8 cellular contexts compared by ENCODE assay signal in the genomic region with DNA sequence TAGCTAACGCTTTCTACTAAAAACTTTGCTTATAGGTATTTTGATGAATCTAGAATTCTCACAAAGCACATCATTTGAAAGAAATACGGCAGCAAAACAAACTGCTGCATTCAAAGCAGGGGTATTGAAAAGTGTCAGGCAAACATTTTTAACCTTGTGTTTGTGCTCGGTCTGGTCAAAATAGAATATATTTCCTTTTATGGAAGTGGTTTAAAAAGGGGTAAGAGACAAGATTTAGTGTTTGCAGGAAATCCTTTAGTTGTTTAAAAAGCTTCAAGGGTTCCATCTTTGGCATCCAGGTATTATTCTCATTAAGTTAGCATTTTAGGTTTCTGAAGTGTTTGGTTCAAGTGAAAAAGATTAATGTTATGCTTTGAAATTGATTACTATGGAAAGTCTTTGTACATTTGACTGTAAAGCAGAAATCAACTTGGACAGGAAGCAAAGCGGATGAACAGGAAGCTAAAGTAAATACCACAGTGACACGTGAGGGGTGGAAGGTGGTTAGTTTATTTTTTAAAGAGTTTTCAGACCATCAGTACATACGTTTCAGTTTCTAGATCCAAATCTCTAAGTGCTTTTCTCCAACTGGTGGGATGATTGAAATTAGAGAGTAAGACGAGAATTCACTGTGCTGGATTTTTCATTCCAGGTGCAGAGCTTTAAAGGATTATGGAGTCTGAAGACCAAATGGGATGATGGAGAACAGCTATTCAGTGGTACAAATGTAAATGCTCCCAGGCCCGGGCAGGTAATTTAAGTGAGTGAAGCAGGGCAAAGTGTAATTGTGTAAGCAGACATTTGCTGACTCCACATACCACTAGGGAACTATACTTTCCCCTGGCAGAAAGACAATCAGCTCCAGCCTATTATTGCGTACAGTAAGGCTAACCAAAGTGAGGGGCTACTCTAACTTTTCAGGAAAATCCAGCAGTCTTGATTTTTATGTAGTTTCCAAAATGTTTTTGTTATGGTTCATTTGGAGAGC.
A peak's percentile ranks its signal among the peaks of the same experiment; 100 is the strongest.
DNase-seq lines count a peak whose midpoint lies in the region; ATAC-seq and TF ChIP-seq lines count a peak whose summit lies in the region.

No MANE protein-coding gene starts in this region.

- DNase-seq in AML-193 (lab: John Stamatoyannopoulos, UW) (peak; percentile 65 to 69), AG08395 (ENCODE audit: low spot score) (no peak), GM13977 (ENCODE audit: low spot score) (no peak), GM03348 (ENCODE audit: low spot score) (no peak)
- no peak for DNase-seq in activated T-helper 1 cell treated with anti-CD3 and anti-CD28 coated beads, Interleukin-12 subunit alpha, Interleukin-12 subunit beta, Interleukin-2, Interleukin-4 antibody, amounts not matched to agents 30 ng/mL and 10 ng/mL and 1 ng/mL, durations not matched to agents 14 hours and 24 hours and 36 hours (ENCODE audit: low spot score)
- DNase-seq in stimulated activated naive CD8-positive, alpha-beta T cell treated with anti-CD3 and anti-CD28 coated beads, Interleukin-15, amount 100 ng/mL, for 72 hours, result no peak

- H3K27ac Mint-ChIP-seq in activated T-helper 1 cell treated with anti-CD3 and anti-CD28 coated beads, Interleukin-12 subunit alpha, Interleukin-12 subunit beta, Interleukin-2, Interleukin-4 antibody, amounts not matched to agents 30 ng/mL and 10 ng/mL and 1 ng/mL, durations not matched to agents 14 hours and 24 hours and 36 hours, result peak overlapping the region; percentile 2
- H3K27ac Mint-ChIP-seq in stimulated activated naive CD8-positive, alpha-beta T cell treated with anti-CD3 and anti-CD28 coated beads, Interleukin-15, amount 100 ng/mL, for 72 hours, result peak overlapping the region; percentile 45 to 70

- peak overlapping the region; percentile 25 for H3K4me3 Mint-ChIP-seq in activated T-helper 1 cell treated with anti-CD3 and anti-CD28 coated beads, Interleukin-12 subunit alpha, Interleukin-12 subunit beta, Interleukin-2, Interleukin-4 antibody, amounts not matched to agents 30 ng/mL and 10 ng/mL and 1 ng/mL, durations not matched to agents 14 hours and 24 hours and 36 hours
- H3K4me3 Mint-ChIP-seq in stimulated activated naive CD8-positive, alpha-beta T cell treated with anti-CD3 and anti-CD28 coated beads, Interleukin-15, amount 100 ng/mL, for 72 hours, result peak overlapping the region; percentile 67

- no peaks in the 10 kb centered on the region for H3K27me3 Mint-ChIP-seq in activated T-helper 1 cell treated with anti-CD3 and anti-CD28 coated beads, Interleukin-12 subunit alpha, Interleukin-12 subunit beta, Interleukin-2, Interleukin-4 antibody, amounts not matched to agents 30 ng/mL and 10 ng/mL and 1 ng/mL, durations not matched to agents 14 hours and 24 hours and 36 hours (ENCODE audit: insufficient read depth)
- no peaks in the 10 kb centered on the region for H3K27me3 Mint-ChIP-seq in stimulated activated naive CD8-positive, alpha-beta T cell treated with anti-CD3 and anti-CD28 coated beads, Interleukin-15, amount 100 ng/mL, for 72 hours

- ATAC-seq in GM19025 (IDR thresholded peaks at IDR 0.05; ENCODE audit: low read depth, unreplicated experiment) (peak; percentile 84), HG03135 (IDR thresholded peaks at IDR 0.05; ENCODE audit: unreplicated experiment) (peak; percentile 89)
- ATAC-seq in stimulated activated naive CD8-positive, alpha-beta T cell treated with anti-CD3 and anti-CD28 coated beads, Interleukin-15, amount 100 ng/mL, for 72 hours, result peak; percentile 56

- no peaks in the 10 kb centered on the region for H3K9me3 Mint-ChIP-seq in activated T-helper 1 cell treated with anti-CD3 and anti-CD28 coated beads, Interleukin-12 subunit alpha, Interleukin-12 subunit beta, Interleukin-2, Interleukin-4 antibody, amounts not matched to agents 30 ng/mL and 10 ng/mL and 1 ng/mL, durations not matched to agents 14 hours and 24 hours and 36 hours
- H3K9me3 Mint-ChIP-seq in stimulated activated naive CD8-positive, alpha-beta T cell treated with anti-CD3 and anti-CD28 coated beads, Interleukin-15, amount 100 ng/mL, for 72 hours, result no peaks in the 10 kb centered on the region

- H3K36me3 Mint-ChIP-seq in activated T-helper 1 cell treated with anti-CD3 and anti-CD28 coated beads, Interleukin-12 subunit alpha, Interleukin-12 subunit beta, Interleukin-2, Interleukin-4 antibody, amounts not matched to agents 30 ng/mL and 10 ng/mL and 1 ng/mL, durations not matched to agents 14 hours and 24 hours and 36 hours (ENCODE audit: low read depth), result no peaks in the 10 kb centered on the region

- peaks cover 28% of the 10 kb centered on the region for H3K4me1 Mint-ChIP-seq in activated T-helper 1 cell treated with anti-CD3 and anti-CD28 coated beads, Interleukin-12 subunit alpha, Interleukin-12 subunit beta, Interleukin-2, Interleukin-4 antibody, amounts not matched to agents 30 ng/mL and 10 ng/mL and 1 ng/mL, durations not matched to agents 14 hours and 24 hours and 36 hours (ENCODE audit: low read depth)
- H3K4me1 Mint-ChIP-seq in stimulated activated naive CD8-positive, alpha-beta T cell treated with anti-CD3 and anti-CD28 coated beads, Interleukin-15, amount 100 ng/mL, for 72 hours, result peaks cover 36% of the 10 kb centered on the region

- in situ Hi-C loops in GM13977 (cut with MboI; ENCODE audit: low pct_unique_long_range_greater_than_20kb, low sequenced_read_pairs, unreplicated experiment), result no loop called here

- no peak for TF ChIP-seq CTCF in GM13977 (IDR thresholded peaks at IDR 0.05; ENCODE audit: extremely low read depth, insufficient read depth, missing control alignments)

- intact Hi-C loops in activated T-helper 1 cell treated with anti-CD3 and anti-CD28 coated beads, Interleukin-12 subunit alpha, Interleukin-12 subunit beta, Interleukin-2, Interleukin-4 antibody, amounts not matched to agents 30 ng/mL and 10 ng/mL and 1 ng/mL, durations not matched to agents 14 hours and 24 hours and 36 hours (cut with micrococcal nuclease), result no loop called here

Comparison
In these comparisons a context has a peak if more than half of its experiments do, and no peak if none do; other contexts are left out.
1. DNase-seq: peak in AML-193 (2 of 2); none in activated T-helper 1 cell treated with anti-CD3 and anti-CD28 coated beads, Interleukin-12 subunit alpha, Interleukin-12 subunit beta, Interleukin-2, Interleukin-4 antibody, amounts not matched to agents 30 ng/mL and 10 ng/mL and 1 ng/mL, durations not matched to agents 14 hours and 24 hours and 36 hours (single experiment), stimulated activated naive CD8-positive, alpha-beta T cell treated with anti-CD3 and anti-CD28 coated beads, Interleukin-15, amount 100 ng/mL, for 72 hours (0 of 2), AG08395 (single experiment), GM13977 (single experiment) and GM03348 (single experiment).
2. Peak in every context shown above with its lines, with median percentiles within 50 percentile points of each other: ATAC-seq.